1 cellular context compared by ENCODE assay signal in genomic region chr4:95231713-95232112, GRCh38.
TF ChIP-seq lines count a peak whose summit lies in the region.

No MANE protein-coding gene starts in this region.

TF ChIP-seq in GM12878, 131 proteins besides CTCF, POLR2A, EP300 and RAD21 (continued from another document):
- no peak for TF ChIP-seq SKIL (IDR thresholded peaks at IDR 0.05; ENCODE audit: low read depth, poor library complexity, severe bottlenecking)
- TF ChIP-seq ESRRA (IDR thresholded peaks at IDR 0.05; ENCODE audit: low read length): no peak
